ENCODE assay signal across 22 cellular contexts in genomic region chr18:64259871-64260270, GRCh38.
"Had no signal": no experiment of that assay in that cellular context is flagged by ENCODE, and none has a peak within 500 bp of the region (broad histone marks: within the 10 kb centered on the region; RNA-seq: fewer than 3 reads in every experiment).

No MANE protein-coding gene starts in this region.

- H3K4me3 ChIP-seq: esophagus muscularis mucosa, gastroesophageal sphincter, heart left ventricle, hepatocyte, left lung, pancreas, right lobe of liver, thoracic aorta, tibial nerve, upper lobe of right lung, uterus had no signal

- H3K4me1 ChIP-seq: esophagus muscularis mucosa, foreskin keratinocyte, gastroesophageal sphincter, heart left ventricle, left lung, tibial nerve, upper lobe of right lung, uterus had no signal

- H3K79me2 ChIP-seq: hepatocyte had no signal

- DNase-seq: effector CD8-positive, alpha-beta T cell; foreskin keratinocyte; heart left ventricle; left cardiac atrium; left lung; mesenchymal stem cell; naive thymus-derived CD8-positive, alpha-beta T cell; nephron progenitor cell; pancreas; right lobe of liver; small intestine; stimulated activated CD4-positive, alpha-beta T cell treated with anti-CD3 and anti-CD28 coated beads, Interleukin-15, amount 100 ng/mL, for 24 hours; stimulated activated CD4-positive, alpha-beta T cell treated with anti-CD3 and anti-CD28 coated beads, Interleukin-2, amount 100 ng/mL, for 48 hours; stimulated activated naive B cell treated with anti-CD40 and anti-IgM and Interleukin-4, amounts not matched to agents 10 μg/mL and 1 μg/mL and 100 μg/mL, for 72 hours; upper lobe of right lung; uterus had no signal

- H3K36me3 ChIP-seq: esophagus muscularis mucosa, gastroesophageal sphincter, heart left ventricle, left lung, neutrophil, pancreas, right lobe of liver, thoracic aorta, tibial nerve, upper lobe of right lung, uterus had no signal

- H3K27ac ChIP-seq: esophagus muscularis mucosa, foreskin keratinocyte, gastroesophageal sphincter, heart left ventricle, hepatocyte, left lung, neutrophil, pancreas, right lobe of liver, thoracic aorta, tibial nerve, upper lobe of right lung, uterus had no signal

- H3K27me3 ChIP-seq: esophagus muscularis mucosa, foreskin keratinocyte, gastroesophageal sphincter, heart left ventricle, hepatocyte, left lung, neutrophil, pancreas, right lobe of liver, tibial nerve, upper lobe of right lung, uterus had no signal

- H3K9me3 ChIP-seq: esophagus muscularis mucosa, gastroesophageal sphincter, heart left ventricle, left lung, neutrophil, pancreas, right lobe of liver, thoracic aorta, tibial nerve, upper lobe of right lung, uterus had no signal

- H3K4me2 ChIP-seq: hepatocyte had no signal

- H2AFZ ChIP-seq: hepatocyte had no signal

- ATAC-seq: foreskin keratinocyte; gastroesophageal sphincter; heart left ventricle; left cardiac atrium; left lung; naive thymus-derived CD8-positive, alpha-beta T cell; pancreas; right lobe of liver; stimulated activated naive B cell treated with anti-CD40 and anti-IgM and Interleukin-4, amounts not matched to agents 10 μg/mL and 1 μg/mL and 100 μg/mL, for 72 hours; upper lobe of right lung had no signal
